Comparison of ENCODE assay signal across 22 cellular contexts in genomic region chr22:28743852-28744251, GRCh38. TPM values are rescaled to one million over a fixed set of nuclear protein-coding genes. Genes with fewer than 3 reads are reported as not detected.
DNase-seq lines count a peak whose midpoint lies in the region; ATAC-seq and TF ChIP-seq lines count a peak whose summit lies in the region.
"Had no signal": no experiment of that assay in that cellular context is flagged by ENCODE, and none has a peak within 500 bp of the region (broad histone marks: within the 10 kb centered on the region; RNA-seq: fewer than 3 reads in every experiment).

No MANE protein-coding gene starts in this region.

- peaks cover 49% of the 10 kb centered on the region for H3K4me1 Mint-ChIP-seq in activated T-cell treated with anti-CD3 and anti-CD28 coated beads, Interleukin-2, amount 50 U/mL, for 72 hours (ENCODE audit: low read depth)
- peaks cover 31% of the 10 kb centered on the region for H3K4me1 Mint-ChIP-seq in activated naive CD8-positive, alpha-beta T cell treated with anti-CD3 and anti-CD28 coated beads, Interleukin-2, amount 50 U/mL, for 24 hours

- WGBS in spleen, 5 donors, result 94 to 98% (median 96%) methylated on average over 3 of the region's 3 CpGs

- H3K4me3 Mint-ChIP-seq in activated T-cell treated with anti-CD3 and anti-CD28 coated beads, Interleukin-2, amount 50 U/mL, for 72 hours, result peak overlapping the region; percentile 90 to 96
- H3K4me3 Mint-ChIP-seq in activated naive CD8-positive, alpha-beta T cell treated with anti-CD3 and anti-CD28 coated beads, Interleukin-2, amount 50 U/mL, for 24 hours, result peak overlapping the region; percentile 87

- no peaks in the 10 kb centered on the region for H3K9me3 Mint-ChIP-seq in activated T-cell treated with anti-CD3 and anti-CD28 coated beads, Interleukin-2, amount 50 U/mL, for 72 hours
- H3K9me3 Mint-ChIP-seq in activated naive CD8-positive, alpha-beta T cell treated with anti-CD3 and anti-CD28 coated beads, Interleukin-2, amount 50 U/mL, for 24 hours, result no peaks in the 10 kb centered on the region

- POLR2A ChIA-PET in RWPE1 (lab: Yijun Ruan, JAX; ENCODE audit: low non-redundant PET), result no interaction called here

- H3K36me3 ChIP-seq in spleen, result peaks cover 3 to 56% (median 46%) of the 10 kb centered on the region in 6 donors
- peaks cover 0 to 53% of the 10 kb centered on the region in 2 donors for H3K36me3 ChIP-seq in gastrocnemius medialis

- H3K27ac ChIP-seq in RWPE1, result peak overlapping the region; percentile 2; the same call in 1 of the 2 replicates
- H3K27ac ChIP-seq in spleen, result peak overlapping the region in 1 of 8 donors; percentile 99
- H3K27ac ChIP-seq in dorsolateral prefrontal cortex, result no peak overlapping the region
- no peak overlapping the region for H3K27ac ChIP-seq in gastrocnemius medialis

- intact Hi-C loops in spleen (cut with DNase I; ENCODE audit: low total_unique reads), result no loop called here
- intact Hi-C loops in dorsolateral prefrontal cortex (cut with DNase I), result loop anchor here in 1 of 2 donors (2.0 kb wide), 1 partner anchor 139 kb away; the partner anchor contains the start of gene ZNRF3
- intact Hi-C loops in gastrocnemius medialis (cut with DNase I; ENCODE audit: low total_unique reads), result loop anchor here (10.0 kb wide), 1 partner anchor 139 kb away; no protein-coding TSS in a partner anchor

- in situ Hi-C loops in gastrocnemius medialis (cut with MboI; ENCODE audit: low sequenced_read_pairs in 4 of 4), result loop anchor here in 1 of 4 donors (10.0 kb wide), 1 partner anchor 139 kb away; no protein-coding TSS in a partner anchor

- DNase-seq in activated T-cell treated with anti-CD3 and anti-CD28 coated beads, Interleukin-2, amount 50 U/mL, for 72 hours, result no peak
- DNase-seq in activated T-cell treated with anti-CD3 and anti-CD28 coated beads, Interleukin-2, amount 50 U/mL, for 1 hour, result no peak
- DNase-seq in RWPE1 (ENCODE audit: low spot score) (no peak), spleen (peak; percentile 7), dorsolateral prefrontal cortex (no peak), gastrocnemius medialis (no peak)
- no peak for DNase-seq in activated naive CD8-positive, alpha-beta T cell treated with anti-CD3 and anti-CD28 coated beads, Interleukin-2, amount 50 U/mL, for 24 hours
- DNase-seq: anterior cingulate cortex; cerebellar nuclear complex; effector memory CD4-positive, alpha-beta T cell; hippocampal formation; Karpas-422; left cardiac atrium; midbrain; NCI-H1417; NCI-H2171 treated with DMSO at 0.1 percent for 48 hours; stimulated activated CD4-positive, alpha-beta T cell treated with anti-CD3 and anti-CD28 coated beads, Interleukin-1b, Interleukin-23, amount 100 ng/mL, for 48 hours; substantia nigra had no signal

- TF ChIP-seq POLR2A in spleen (IDR thresholded peaks at IDR 0.05) (no peak), gastrocnemius medialis (IDR thresholded peaks at IDR 0.05) (no peak)

- ATAC-seq in activated T-cell treated with anti-CD3 and anti-CD28 coated beads, Interleukin-2, amount 50 U/mL, for 72 hours (replicated peaks in 1 of 2), result no peak
- ATAC-seq in activated naive CD8-positive, alpha-beta T cell treated with anti-CD3 and anti-CD28 coated beads, Interleukin-2, amount 50 U/mL, for 24 hours, result no peak
- ATAC-seq in GM19023 (IDR thresholded peaks at IDR 0.05; ENCODE audit: unreplicated experiment), result no peak
- no peak for ATAC-seq in gastrocnemius medialis
- ATAC-seq: activated CD4-positive, CD25-positive, alpha-beta regulatory T cell treated with anti-CD3 and anti-CD28 coated beads, Interleukin-2, amount 50 U/mL, for 24 hours; HCT116; left cardiac atrium; sciatic nerve had no signal

- H3K36me3 Mint-ChIP-seq in activated T-cell treated with anti-CD3 and anti-CD28 coated beads, Interleukin-2, amount 50 U/mL, for 72 hours (ENCODE audit: insufficient read depth in 2 of 2), result peaks cover 5 to 29% of the 10 kb centered on the region in 2 donors
- peaks cover 24% of the 10 kb centered on the region for H3K36me3 Mint-ChIP-seq in activated naive CD8-positive, alpha-beta T cell treated with anti-CD3 and anti-CD28 coated beads, Interleukin-2, amount 50 U/mL, for 24 hours (ENCODE audit: low read depth)

- no peaks in the 10 kb centered on the region for H3K27me3 Mint-ChIP-seq in activated T-cell treated with anti-CD3 and anti-CD28 coated beads, Interleukin-2, amount 50 U/mL, for 72 hours (ENCODE audit: low read depth)
- H3K27me3 Mint-ChIP-seq in activated naive CD8-positive, alpha-beta T cell treated with anti-CD3 and anti-CD28 coated beads, Interleukin-2, amount 50 U/mL, for 24 hours, result peaks cover 2% of the 10 kb centered on the region

- no peak overlapping the region for H3K27ac Mint-ChIP-seq in activated T-cell treated with anti-CD3 and anti-CD28 coated beads, Interleukin-2, amount 50 U/mL, for 72 hours
- H3K27ac Mint-ChIP-seq in activated naive CD8-positive, alpha-beta T cell treated with anti-CD3 and anti-CD28 coated beads, Interleukin-2, amount 50 U/mL, for 24 hours, result no peak overlapping the region

- H3K27me3 ChIP-seq in spleen (replicated peaks in 1 of 7), result no peaks in the 10 kb centered on the region
- H3K27me3 ChIP-seq in dorsolateral prefrontal cortex, result no peaks in the 10 kb centered on the region
- no peaks in the 10 kb centered on the region for H3K27me3 ChIP-seq in gastrocnemius medialis

- H3K4me3 ChIP-seq in spleen (no peak overlapping the region), dorsolateral prefrontal cortex (no peak overlapping the region), gastrocnemius medialis (no peak overlapping the region)

- CTCF ChIA-PET in RWPE1 (lab: Yijun Ruan, JAX), result interaction anchor here (0.6 to 0.7 kb wide), 2 partner anchors 15 to 27 kb away, joined by 3 to 4 read pairs; no protein-coding TSS in a partner anchor

- H3K4me1 ChIP-seq in spleen (peaks cover 6 to 50% (median 26%) of the 10 kb centered on the region in 6 donors), gastrocnemius medialis (peaks cover 12 to 13% of the 10 kb centered on the region in 2 donors)

- no peak for TF ChIP-seq CTCF in RWPE1 (conservative IDR thresholded peaks at IDR 0.05; ENCODE audit: low read depth)
- no peak for TF ChIP-seq CTCF in spleen (IDR thresholded peaks at IDR 0.05 in 8 of 11, conservative IDR thresholded peaks at IDR 0.05 in 3 of 11)
- no peak for TF ChIP-seq CTCF in dorsolateral prefrontal cortex (IDR thresholded peaks at IDR 0.05 in 54 of 56, conservative IDR thresholded peaks at IDR 0.05 in 2 of 56; ENCODE audit: low read depth in 1 of 56, partially characterized antibody in 56 of 56)
- no peak for TF ChIP-seq CTCF in gastrocnemius medialis (IDR thresholded peaks at IDR 0.05 in 4 of 5, conservative IDR thresholded peaks at IDR 0.05 in 1 of 5)

- H3K9me3 ChIP-seq in spleen (no peaks in the 10 kb centered on the region), gastrocnemius medialis (no peaks in the 10 kb centered on the region)

RNA-seq across cellular contexts. Expression of gene HSCB, which starts 2.0 kb away (rescaled TPM):
- total RNA-seq in activated T-cell treated with anti-CD3 and anti-CD28 coated beads, Interleukin-2, amount 50 U/mL, for 72 hours, result 10 to 100 TPM; 21.6 to 24.1 TPM
- 10 to 100 TPM; 13.5 to 24.5 (median 17.2) TPM for total RNA-seq in spleen
- 10 to 100 TPM; 24.8 to 26.6 (median 26.2) TPM for polyA plus RNA-seq in spleen
- 10 to 100 TPM in 65 of 120 experiments, 1 to 10 TPM in 55; 5.9 to 17.8 (median 10.3) TPM for total RNA-seq in dorsolateral prefrontal cortex
- 10 to 100 TPM; 14.4 to 30.4 (median 22.9) TPM for total RNA-seq in gastrocnemius medialis

RNA-seq across cellular contexts. Expression of gene CHEK2, which starts 2.2 kb away (rescaled TPM):
- total RNA-seq in activated T-cell treated with anti-CD3 and anti-CD28 coated beads, Interleukin-2, amount 50 U/mL, for 72 hours, result 10 to 100 TPM; 29.2 to 32.1 TPM
- total RNA-seq in spleen (10 to 100 TPM in 4 of 7 donors, 1 to 10 TPM in 3; 8.1 to 18.9 (median 10.6) TPM), dorsolateral prefrontal cortex (1 to 10 TPM in 119 of 120 experiments, under 1 TPM in 1; 0.83 to 9.6 (median 4.0) TPM), gastrocnemius medialis (1 to 10 TPM in 3 of 4 donors, under 1 TPM in 1; 0.58 to 5.7 (median 3.7) TPM)
- polyA plus RNA-seq in spleen, result 10 to 100 TPM; 17.4 to 21.2 (median 19.8) TPM

RNA-seq across cellular contexts. Expression of gene CCDC117, which starts 28.6 kb away (rescaled TPM):
- total RNA-seq in activated T-cell treated with anti-CD3 and anti-CD28 coated beads, Interleukin-2, amount 50 U/mL, for 72 hours, result 10 to 100 TPM; 24.0 to 26.9 TPM
- 10 to 100 TPM; 15.0 to 33.0 (median 25.3) TPM for total RNA-seq in spleen
- 10 to 100 TPM in 1 of 3 donors, 1 to 10 TPM in 2; 6.6 to 10.4 (median 9.7) TPM for polyA plus RNA-seq in spleen
- total RNA-seq in dorsolateral prefrontal cortex, result 10 to 100 TPM; 10.6 to 35.3 (median 16.8) TPM
- 10 to 100 TPM; 23.2 to 40.1 (median 30.5) TPM for total RNA-seq in gastrocnemius medialis

RNA-seq across cellular contexts. Expression of gene XBP1, which starts 56.5 kb away (rescaled TPM):
- total RNA-seq in activated T-cell treated with anti-CD3 and anti-CD28 coated beads, Interleukin-2, amount 50 U/mL, for 72 hours, result 100 to 1,000 TPM; 205 to 209 TPM
- total RNA-seq in spleen, result 100 to 1,000 TPM; 136 to 703 (median 251) TPM
- polyA plus RNA-seq in spleen, result 10 to 100 TPM; 26.8 to 53.8 (median 47.0) TPM
- 10 to 100 TPM; 20.6 to 79.9 (median 35.3) TPM for total RNA-seq in dorsolateral prefrontal cortex
- 100 to 1,000 TPM in 3 of 4 donors, 10 to 100 TPM in 1; 66.0 to 403 (median 115) TPM for total RNA-seq in gastrocnemius medialis
